ENCODE assay signal across 8 cellular contexts in genomic region chr5:7927466-7928375, GRCh38.
DNase-seq lines count a peak whose midpoint lies in the region; TF ChIP-seq lines count a peak whose summit lies in the region.

No MANE protein-coding gene starts in this region.

- peak; percentile 3 for DNase-seq in activated T-cell treated with anti-CD3 and anti-CD28 coated beads for 1 hour (ENCODE audit: low read depth)
- no peak for DNase-seq in activated T-cell treated with anti-CD3 and anti-CD28 coated beads, Interleukin-2, amount 50 U/mL, for 1 hour
- peak; percentile 20 for DNase-seq in HFF-Myc (ENCODE audit: extremely low read depth, low read depth)
- peak; percentile 38 for DNase-seq in MV-4-11 (lab: John Stamatoyannopoulos, UW)
- peak; percentile 75 for DNase-seq in RWPE1 (ENCODE audit: low spot score)
- peak; percentile 72 for DNase-seq in brain microvascular endothelial cell
- DNase-seq in iris pigment epithelial cell (ENCODE audit: low read depth): peak; percentile 49
- peak; percentile 21 for DNase-seq in stimulated activated CD4-positive, alpha-beta T cell treated with anti-CD3 and anti-CD28 coated beads, Interleukin-4, amount 100 ng/mL, for 1 hour

- TF ChIP-seq CTCF in HFF-Myc (IDR thresholded peaks at IDR 0.05; ENCODE audit: low read depth, low read length, missing control alignments): peak; percentile 78
- peak; percentile 87 for TF ChIP-seq CTCF in RWPE1 (conservative IDR thresholded peaks at IDR 0.05; ENCODE audit: low read depth)
- TF ChIP-seq CTCF in brain microvascular endothelial cell (IDR thresholded peaks at IDR 0.05; ENCODE audit: low read depth, low read length, missing control alignments): peak; percentile 85

- H3K27ac ChIP-seq in RWPE1: no peak overlapping the region
- H3K27ac ChIP-seq in brain microvascular endothelial cell: peak overlapping the region; percentile 92

- no peaks in the 10 kb centered on the region for H3K36me3 ChIP-seq in brain microvascular endothelial cell (replicated peaks)

- H3K4me3 ChIP-seq in HFF-Myc (replicated peaks; ENCODE audit: low read depth, low read length) (no peak overlapping the region), brain microvascular endothelial cell (ENCODE audit: low read depth, low read length) (no peak overlapping the region)

- POLR2A ChIA-PET in RWPE1 (lab: Yijun Ruan, JAX; ENCODE audit: low non-redundant PET): interaction anchor here (0.8 kb wide), 1 partner anchor 1109 kb away, joined by 3 read pairs; no protein-coding TSS in a partner anchor

- H3K27me3 ChIP-seq in brain microvascular endothelial cell (replicated peaks): no peaks in the 10 kb centered on the region

- in situ Hi-C loops in brain microvascular endothelial cell (cut with HindIII; ENCODE audit: low pct_ligation_motif_present, low sequenced_read_pairs): no loop called here

- CTCF ChIA-PET in RWPE1 (lab: Yijun Ruan, JAX): interaction anchor here (0.5 to 1.2 kb wide), 15 partner anchors 10 to 1973 kb away, joined by 3 to 6 read pairs (median 3); no protein-coding TSS in a partner anchor
